Comparison of ENCODE assay signal across 15 cellular contexts in the genomic region with DNA sequence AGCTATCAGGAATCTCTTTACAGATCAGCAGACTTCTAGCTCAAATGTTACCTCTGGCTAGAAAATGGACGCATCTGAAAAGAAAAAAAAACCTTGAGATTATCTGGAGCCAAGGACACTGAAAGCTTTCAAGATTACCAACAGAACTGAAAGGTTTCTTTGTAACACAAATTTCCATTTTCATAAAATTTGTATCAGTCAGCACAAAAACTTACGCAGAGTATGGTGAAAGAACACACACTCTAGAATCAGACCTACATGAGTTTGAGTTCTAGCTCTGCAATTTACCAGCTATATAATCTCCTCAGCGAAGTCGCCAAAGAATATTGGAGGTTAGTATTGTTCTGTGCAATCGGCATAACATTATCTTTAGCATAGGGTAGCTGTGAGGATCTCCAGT. TPM values are rescaled to one million over a fixed set of nuclear protein-coding genes. Genes with fewer than 3 reads are reported as not detected.
DNase-seq lines count a peak whose midpoint lies in the region; ATAC-seq and TF ChIP-seq lines count a peak whose summit lies in the region.
"Had no signal": no experiment of that assay in that cellular context is flagged by ENCODE, and none has a peak within 500 bp of the region (broad histone marks: within the 10 kb centered on the region; RNA-seq: fewer than 3 reads in every experiment).

No MANE protein-coding gene starts in this region.

- H3K4me1 Mint-ChIP-seq in MCF 10A (ENCODE audit: insufficient read depth, unreplicated experiment) (peaks cover 10% of the 10 kb centered on the region), brain (peaks cover 48% of the 10 kb centered on the region), type B pancreatic cell (ENCODE audit: unreplicated experiment) (peaks cover 4% of the 10 kb centered on the region)

- TF ChIP-seq CTCF in MCF 10A (IDR thresholded peaks at IDR 0.05; ENCODE audit: unreplicated experiment) (no peak), breast epithelium (IDR thresholded peaks at IDR 0.05) (no peak), OCI-LY7 (conservative IDR thresholded peaks at IDR 0.05; ENCODE audit: low read length) (no peak), brain (conservative IDR thresholded peaks at IDR 0.05) (no peak), type B pancreatic cell (conservative IDR thresholded peaks at IDR 0.05) (no peak), uterus (IDR thresholded peaks at IDR 0.05) (no peak)

- DNase-seq in MCF 10A (ENCODE audit: unreplicated experiment) (no peak), breast epithelium (ENCODE audit: low spot score in 2 of 2) (no peak), OCI-LY7 (ENCODE audit: low spot score) (no peak), type B pancreatic cell (ENCODE audit: extremely low spot score, unreplicated experiment) (no peak), uterus (no peak)
- DNase-seq in activated CD4-positive, alpha-beta T cell treated with anti-CD3 and anti-CD28 coated beads, Interleukin-2, amount 50 U/mL, for 1 hour, result no peak
- DNase-seq: amniotic stem cell, immature natural killer cell, NCI-H1930, NCI-H774, stomach had no signal

- H3K4me3 Mint-ChIP-seq in MCF 10A (ENCODE audit: unreplicated experiment), result peak overlapping the region; percentile 89
- peak overlapping the region; percentile 88 to 91 (median 90) for H3K4me3 Mint-ChIP-seq in brain
- peak overlapping the region; percentile 89 for H3K4me3 Mint-ChIP-seq in type B pancreatic cell

- H4K20me1 ChIP-seq in OCI-LY7 (ENCODE audit: insufficient read depth, low read length), result no peaks in the 10 kb centered on the region

- no peak overlapping the region for H2AFZ ChIP-seq in OCI-LY7 (ENCODE audit: low read length)

- peaks cover 31% of the 10 kb centered on the region for H3K27me3 Mint-ChIP-seq in MCF 10A (ENCODE audit: insufficient read depth, unreplicated experiment)
- H3K27me3 Mint-ChIP-seq in brain, result peaks cover 8% of the 10 kb centered on the region
- H3K27me3 Mint-ChIP-seq in type B pancreatic cell, result no peaks in the 10 kb centered on the region

- H3K9me3 ChIP-seq in breast epithelium (no peaks in the 10 kb centered on the region), OCI-LY7 (ENCODE audit: low read length) (no peaks in the 10 kb centered on the region), uterus (no peaks in the 10 kb centered on the region)
- H3K9me3 ChIP-seq: stomach had no signal

- peak overlapping the region; percentile 91; the same call in 1 of the 2 replicates for H3K4me2 ChIP-seq in OCI-LY7 (ENCODE audit: low read length)

- TF ChIP-seq POLR2A in breast epithelium (IDR thresholded peaks at IDR 0.05) (no peak), uterus (IDR thresholded peaks at IDR 0.05) (no peak)

- H3K4me3 ChIP-seq in breast epithelium (peak overlapping the region in 1 of 3 donors; percentile 77), OCI-LY7 (ENCODE audit: low read depth, low read length, poor library complexity, severe bottlenecking) (peak overlapping the region; percentile 95), uterus (no peak overlapping the region)

- H3K27ac Mint-ChIP-seq in MCF 10A (ENCODE audit: low read depth, unreplicated experiment) (no peak overlapping the region), brain (peak overlapping the region in 1 of 5 experiments; percentile 73), type B pancreatic cell (no peak overlapping the region)

- peaks cover 0 to 24% of the 10 kb centered on the region in 2 donors for H3K27me3 ChIP-seq in breast epithelium
- no peaks in the 10 kb centered on the region for H3K27me3 ChIP-seq in uterus
- H3K27me3 ChIP-seq: stomach had no signal

- H3K27ac ChIP-seq in breast epithelium, result no peak overlapping the region
- no peak overlapping the region for H3K27ac ChIP-seq in OCI-LY7 (ENCODE audit: low read depth, low read length, poor library complexity, severe bottlenecking)
- H3K27ac ChIP-seq in uterus, result peak overlapping the region in 1 of 2 donors; percentile 80
- H3K27ac ChIP-seq: RWPE1, stomach had no signal

- intact Hi-C loops in MCF 10A (cut with micrococcal nuclease) (loop anchor here (5.0 kb wide), 1 partner anchor 70 kb away; no protein-coding TSS in a partner anchor), breast epithelium (cut with DNase I; ENCODE audit: low total_unique reads) (no loop called here), OCI-LY7 (cut with micrococcal nuclease; ENCODE audit: unreplicated experiment) (loop anchor here (5.0 kb wide), 3 partner anchors 65 to 235 kb away; partner anchors contain the start of gene GK), uterus (cut with DNase I; ENCODE audit: low total_unique reads) (no loop called here)

- H3K36me3 ChIP-seq in breast epithelium, result no peaks in the 10 kb centered on the region
- H3K36me3 ChIP-seq in OCI-LY7 (ENCODE audit: insufficient read depth, low read length), result no peaks in the 10 kb centered on the region
- H3K36me3 ChIP-seq in uterus, result no peaks in the 10 kb centered on the region
- H3K36me3 ChIP-seq: stomach had no signal

- BruUV-seq in MCF 10A (replicated peaks; lab: Mats Ljungman, UMichigan), result no TSS peak
- BruUV-seq in OCI-LY7 (replicated peaks; lab: Mats Ljungman, UMichigan), result no TSS peak

- peaks cover 9% of the 10 kb centered on the region; the same call in 1 of the 2 replicates for H3K79me2 ChIP-seq in OCI-LY7 (ENCODE audit: insufficient read depth, low read depth, low read length)

- H3K36me3 Mint-ChIP-seq in MCF 10A (ENCODE audit: insufficient read depth, unreplicated experiment), result peaks cover 7% of the 10 kb centered on the region
- H3K36me3 Mint-ChIP-seq in brain, result no peaks in the 10 kb centered on the region
- H3K36me3 Mint-ChIP-seq in type B pancreatic cell, result peaks cover 3% of the 10 kb centered on the region
- H3K36me3 Mint-ChIP-seq: immature natural killer cell, mesothelial cell of epicardium had no signal

- POLR2A ChIA-PET in MCF 10A (lab: Yijun Ruan, JAX), result interaction anchor here (0.5 to 3.9 kb wide), 6 partner anchors 8 to 139 kb away, joined by 3 to 49 read pairs (median 8); no protein-coding TSS in a partner anchor
- POLR2A ChIA-PET in OCI-LY7 (lab: Charles Lee), result interaction anchor here (0.6 to 1.4 kb wide), 4 partner anchors 10 to 669 kb away, joined by 3 to 4 read pairs (median 4); no protein-coding TSS in a partner anchor

- no peak for ATAC-seq in HG02571 (IDR thresholded peaks at IDR 0.05; ENCODE audit: unreplicated experiment)

- no peaks in the 10 kb centered on the region for H3K9me2 ChIP-seq in OCI-LY7 (ENCODE audit: insufficient read depth, low read length)

- CTCF ChIA-PET in MCF 10A (lab: Yijun Ruan, JAX), result interaction anchor here (0.8 to 1.3 kb wide), 3 partner anchors 8 to 71 kb away, joined by 3 read pairs; no protein-coding TSS in a partner anchor
- CTCF ChIA-PET in OCI-LY7 (lab: Charles Lee; ENCODE audit: unreplicated experiment), result no interaction called here

- peaks cover 0 to 3% of the 10 kb centered on the region in 2 donors for H3K4me1 ChIP-seq in breast epithelium
- peaks cover 11% of the 10 kb centered on the region for H3K4me1 ChIP-seq in OCI-LY7 (ENCODE audit: insufficient read depth, low read length, poor library complexity, severe bottlenecking)
- H3K4me1 ChIP-seq in uterus, result no peaks in the 10 kb centered on the region

- no peaks in the 10 kb centered on the region for H3K9me3 Mint-ChIP-seq in MCF 10A (ENCODE audit: unreplicated experiment)
- H3K9me3 Mint-ChIP-seq in brain, result peaks cover 0 to 3% (median 0%) of the 10 kb centered on the region in 5 experiments
- H3K9me3 Mint-ChIP-seq in type B pancreatic cell, result peaks cover under 1% of the 10 kb centered on the region
- H3K9me3 Mint-ChIP-seq: immature natural killer cell had no signal

RNA-seq across cellular contexts. Expression of gene TAB3, which starts 1.8 kb away (rescaled TPM):
- total RNA-seq in MCF 10A (2022) (27.5 and 28.4 TPM in 2 replicates), breast epithelium (10 to 100 TPM; 20.6 to 40.5 (median 27.2) TPM), OCI-LY7 (2022) (14.6 and 17.2 TPM in 2 replicates), type B pancreatic cell (ENCODE audit: low replicate concordance) (26.1 and 48.9 TPM in 2 replicates), uterus (10 to 100 TPM; 21.2 to 51.2 (median 39.2) TPM)
- total RNA-seq in OCI-LY7 (2014; rRNA removed; shearing (Covaris generic)), result 10.3 and 13.8 TPM in 2 replicates
- 6.7 TPM for polyA plus RNA-seq in brain (ENCODE audit: insufficient read depth, low read depth, low replicate concordance)

Comparison
In these comparisons a context has a peak if more than half of its experiments do, and no peak if none do; other contexts are left out.
1. intact Hi-C loops: an anchor here in MCF 10A (5.0 kb wide) and OCI-LY7 (5.0 kb wide); none called in breast epithelium and uterus.